In the genomic region with DNA sequence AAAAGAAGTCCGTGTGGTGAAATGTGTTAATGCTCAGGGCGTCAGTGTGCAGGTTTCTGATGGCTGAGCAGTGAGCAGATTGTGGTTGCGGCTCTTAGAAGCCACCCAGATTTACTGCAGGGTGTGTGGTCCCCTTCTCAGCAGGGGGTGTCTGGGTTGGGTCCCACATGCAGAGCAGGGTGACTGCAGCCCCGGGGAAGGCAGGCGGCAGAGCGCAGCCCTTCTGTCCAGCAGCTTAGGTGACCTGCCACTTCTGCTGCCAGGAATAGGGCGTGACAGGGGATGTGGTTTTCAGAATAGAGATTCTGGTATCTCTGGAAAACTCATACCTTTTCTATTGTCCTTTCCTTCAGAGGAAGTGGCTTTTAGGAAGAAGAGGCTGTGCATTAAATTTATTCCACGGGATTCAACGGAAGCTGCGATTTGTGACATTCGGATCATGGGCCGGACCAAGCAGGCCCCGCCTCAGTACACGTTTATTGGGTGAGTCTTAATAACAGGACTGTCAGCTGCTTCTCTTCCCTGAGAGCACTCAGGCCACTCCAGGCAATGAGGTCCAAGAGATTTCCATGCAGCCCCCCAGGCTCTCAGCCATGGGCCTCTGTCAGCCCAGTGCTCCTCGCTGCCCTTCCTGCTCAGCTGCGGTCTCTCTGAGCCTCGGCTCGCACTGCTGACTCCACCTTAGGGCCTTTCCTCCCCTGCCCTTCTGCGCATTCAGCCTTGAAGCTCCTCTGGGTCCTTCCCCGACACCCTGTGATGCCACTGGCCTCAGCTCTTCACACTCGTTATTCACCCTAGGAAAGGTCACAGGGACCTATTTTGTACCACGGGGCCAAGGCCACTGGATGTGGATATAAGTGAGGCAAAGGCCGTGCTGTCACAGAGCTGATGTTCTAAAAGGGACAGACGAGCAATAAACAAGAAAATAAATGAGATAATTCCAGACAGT, we compare ENCODE assay signal across 16 cellular contexts.
A peak's percentile ranks its signal among the peaks of the same experiment; 100 is the strongest.
DNase-seq lines count a peak whose midpoint lies in the region; ATAC-seq and TF ChIP-seq lines count a peak whose summit lies in the region.
"Had no signal": no experiment of that assay in that cellular context is flagged by ENCODE, and none has a peak within 500 bp of the region (broad histone marks: within the 10 kb centered on the region; RNA-seq: fewer than 3 reads in every experiment).

No MANE protein-coding gene starts in this region.

- POLR2A ChIA-PET in naive thymus-derived CD8-positive, alpha-beta T cell (lab: Charles Lee), result interaction anchor here (1.7 kb wide), 1 partner anchor 66 kb away, joined by 4 read pairs; the partner anchor contains the start of gene MVB12B
- POLR2A ChIA-PET in activated CD4-positive, alpha-beta T cell treated with anti-CD3 and anti-CD28 coated beads for 36 hours (lab: Charles Lee), result no interaction called here

- H3K27ac Mint-ChIP-seq in central memory CD8-positive, alpha-beta T cell (ENCODE audit: low read depth), result peak overlapping the region; percentile 83
- peak overlapping the region; percentile 12 to 96 (median 80) for H3K27ac Mint-ChIP-seq in naive thymus-derived CD8-positive, alpha-beta T cell
- H3K27ac Mint-ChIP-seq in T-helper 2 cell treated with Interferon-gamma antibody and Interleukin-4, amounts not matched to agents 5 μg/mL and 100 μg/mL, for 36 hours, result no peak overlapping the region
- H3K27ac Mint-ChIP-seq in activated CD4-positive, alpha-beta T cell treated with anti-CD3 and anti-CD28 coated beads for 36 hours, result no peak overlapping the region

- in situ Hi-C loops in KBM-7 (cut with MboI; ENCODE audit: low pct_unique_long_range_greater_than_20kb, low sequenced_read_pairs), result no loop called here

- peaks cover 48% of the 10 kb centered on the region for H3K36me3 Mint-ChIP-seq in central memory CD8-positive, alpha-beta T cell (ENCODE audit: insufficient read depth)
- H3K36me3 Mint-ChIP-seq in naive thymus-derived CD8-positive, alpha-beta T cell, result peaks cover 0 to 71% (median 11%) of the 10 kb centered on the region in 3 donors
- H3K36me3 Mint-ChIP-seq in T-helper 2 cell treated with Interferon-gamma antibody and Interleukin-4, amounts not matched to agents 5 μg/mL and 100 μg/mL, for 36 hours (ENCODE audit: low read depth), result no peaks in the 10 kb centered on the region
- H3K36me3 Mint-ChIP-seq in activated CD4-positive, alpha-beta T cell treated with anti-CD3 and anti-CD28 coated beads for 36 hours (ENCODE audit: low read depth), result peaks cover 4% of the 10 kb centered on the region

- no peak for TF ChIP-seq POLR2A in suprapubic skin (IDR thresholded peaks at IDR 0.05)

- no peak for TF ChIP-seq CTCF in suprapubic skin (IDR thresholded peaks at IDR 0.05)

- peaks cover 46% of the 10 kb centered on the region for H3K4me1 Mint-ChIP-seq in central memory CD8-positive, alpha-beta T cell
- H3K4me1 Mint-ChIP-seq in naive thymus-derived CD8-positive, alpha-beta T cell, result peaks cover 35 to 49% (median 43%) of the 10 kb centered on the region in 4 donors
- H3K4me1 Mint-ChIP-seq in T-helper 2 cell treated with Interferon-gamma antibody and Interleukin-4, amounts not matched to agents 5 μg/mL and 100 μg/mL, for 36 hours (ENCODE audit: low read depth), result peaks cover 38% of the 10 kb centered on the region
- peaks cover 24% of the 10 kb centered on the region for H3K4me1 Mint-ChIP-seq in activated CD4-positive, alpha-beta T cell treated with anti-CD3 and anti-CD28 coated beads for 36 hours

- WGBS in suprapubic skin, result 69% methylated on average over 24 of the region's 24 CpGs

- H3K27me3 Mint-ChIP-seq in central memory CD8-positive, alpha-beta T cell, result no peaks in the 10 kb centered on the region
- H3K27me3 Mint-ChIP-seq in naive thymus-derived CD8-positive, alpha-beta T cell, result no peaks in the 10 kb centered on the region
- peaks cover 35% of the 10 kb centered on the region for H3K27me3 Mint-ChIP-seq in T-helper 2 cell treated with Interferon-gamma antibody and Interleukin-4, amounts not matched to agents 5 μg/mL and 100 μg/mL, for 36 hours (ENCODE audit: low read depth)
- H3K27me3 Mint-ChIP-seq in activated CD4-positive, alpha-beta T cell treated with anti-CD3 and anti-CD28 coated beads for 36 hours, result no peaks in the 10 kb centered on the region

- peak overlapping the region; percentile 43; the same call in 1 of the 2 replicates for H3K27ac ChIP-seq in SJCRH30
- peak overlapping the region; percentile 69 for H3K27ac ChIP-seq in suprapubic skin
- H3K27ac ChIP-seq: C4-2B had no signal

- CTCF ChIA-PET in activated CD4-positive, alpha-beta T cell treated with anti-CD3 and anti-CD28 coated beads for 36 hours (lab: Charles Lee), result no interaction called here

- no peak for ATAC-seq in central memory CD8-positive, alpha-beta T cell (replicated peaks; ENCODE audit: extremely low read depth, poor library complexity, severe bottlenecking)
- peak; percentile 55 to 69 for ATAC-seq in naive thymus-derived CD8-positive, alpha-beta T cell
- ATAC-seq in activated CD4-positive, alpha-beta T cell treated with anti-CD3 and anti-CD28 coated beads for 36 hours, result no peak
- ATAC-seq: activated T-cell treated with anti-CD3 and anti-CD28 coated beads, Interleukin-2, amount 50 U/mL, for 4 hours had no signal

- intact Hi-C loops in activated CD4-positive, alpha-beta T cell treated with anti-CD3 and anti-CD28 coated beads for 36 hours (cut with DNase I, micrococcal nuclease), result loop anchor here in 1 of 2 experiments (10.0 kb wide), 1 partner anchor 757 kb away; no protein-coding TSS in a partner anchor

- H3K9me3 Mint-ChIP-seq in central memory CD8-positive, alpha-beta T cell, result no peaks in the 10 kb centered on the region
- no peaks in the 10 kb centered on the region for H3K9me3 Mint-ChIP-seq in naive thymus-derived CD8-positive, alpha-beta T cell
- no peaks in the 10 kb centered on the region for H3K9me3 Mint-ChIP-seq in T-helper 2 cell treated with Interferon-gamma antibody and Interleukin-4, amounts not matched to agents 5 μg/mL and 100 μg/mL, for 36 hours
- no peaks in the 10 kb centered on the region for H3K9me3 Mint-ChIP-seq in activated CD4-positive, alpha-beta T cell treated with anti-CD3 and anti-CD28 coated beads for 36 hours (ENCODE audit: low read depth)
- H3K9me3 Mint-ChIP-seq: activated T-cell treated with anti-CD3 and anti-CD28 coated beads, Interleukin-2, amount 50 U/mL, for 4 hours had no signal

- peaks cover 78% of the 10 kb centered on the region for H3K4me1 ChIP-seq in SJCRH30
- H3K4me1 ChIP-seq in suprapubic skin, result peaks cover 68% of the 10 kb centered on the region

- peak; percentile 81 to 87 for DNase-seq in SJCRH30
- DNase-seq in central memory CD8-positive, alpha-beta T cell (ENCODE audit: low spot score in 2 of 2), result no peak
- no peak for DNase-seq in naive thymus-derived CD8-positive, alpha-beta T cell
- DNase-seq in suprapubic skin (ENCODE audit: low spot score in 2 of 2), result no peak
- DNase-seq in T-helper 2 cell treated with Interferon-gamma antibody and Interleukin-4, amounts not matched to agents 5 μg/mL and 100 μg/mL, for 36 hours (ENCODE audit: low spot score), result no peak
- DNase-seq in activated CD4-positive, alpha-beta T cell treated with anti-CD3 and anti-CD28 coated beads for 36 hours, result no peak
- DNase-seq in KBM-7, result no peak
- DNase-seq in DMS153 (lab: John Stamatoyannopoulos, UW), result no peak
- DNase-seq: activated CD4-positive, alpha-beta T cell treated with anti-CD3 and anti-CD28 coated beads, Interleukin-2, amount 50 U/mL, for 1 hour; activated T-cell treated with anti-CD3 and anti-CD28 coated beads, Interleukin-2, amount 50 U/mL, for 4 hours; DMS79 treated with DMSO at 0.1 percent for 48 hours; midbrain; NCI-H146; NCI-H510A had no signal

- H3K27me3 ChIP-seq in SJCRH30 (no peaks in the 10 kb centered on the region), suprapubic skin (no peaks in the 10 kb centered on the region)
- H3K27me3 ChIP-seq: adrenal gland had no signal

- no peaks in the 10 kb centered on the region for H3K9me3 ChIP-seq in SJCRH30 (replicated peaks)
- H3K9me3 ChIP-seq in suprapubic skin, result no peaks in the 10 kb centered on the region
- H3K9me3 ChIP-seq: adrenal gland had no signal

- H3K36me3 ChIP-seq in SJCRH30 (peaks cover 28% of the 10 kb centered on the region), suprapubic skin (peaks cover 17% of the 10 kb centered on the region)

- no peak for TF ChIP-seq EP300 in suprapubic skin (IDR thresholded peaks at IDR 0.05)

- no peak overlapping the region for H3K4me3 Mint-ChIP-seq in central memory CD8-positive, alpha-beta T cell
- peak overlapping the region in 5 of 10 donors; percentile 5 to 63 (median 54) for H3K4me3 Mint-ChIP-seq in naive thymus-derived CD8-positive, alpha-beta T cell
- H3K4me3 Mint-ChIP-seq in T-helper 2 cell treated with Interferon-gamma antibody and Interleukin-4, amounts not matched to agents 5 μg/mL and 100 μg/mL, for 36 hours, result no peak overlapping the region
- no peak overlapping the region for H3K4me3 Mint-ChIP-seq in activated CD4-positive, alpha-beta T cell treated with anti-CD3 and anti-CD28 coated beads for 36 hours
- H3K4me3 Mint-ChIP-seq: activated T-cell treated with anti-CD3 and anti-CD28 coated beads, Interleukin-2, amount 50 U/mL, for 4 hours had no signal

- H3K4me3 ChIP-seq in SJCRH30, result 0 out of 2 replicates have a peak overlapping the region, but pooled peaks have one; percentile 1
- no peak overlapping the region for H3K4me3 ChIP-seq in suprapubic skin
- H3K4me3 ChIP-seq: adrenal gland had no signal

Comparison
In these comparisons a context has a peak if more than half of its experiments do, and no peak if none do; other contexts are left out.
1. DNase-seq: peak in SJCRH30 (2 of 2); none in central memory CD8-positive, alpha-beta T cell (0 of 2), naive thymus-derived CD8-positive, alpha-beta T cell (0 of 10), suprapubic skin (0 of 2), T-helper 2 cell treated with Interferon-gamma antibody and Interleukin-4, amounts not matched to agents 5 μg/mL and 100 μg/mL, for 36 hours (single experiment), activated CD4-positive, alpha-beta T cell treated with anti-CD3 and anti-CD28 coated beads for 36 hours (single experiment), KBM-7 (single experiment) and DMS153 (single experiment).
2. ATAC-seq: peak in naive thymus-derived CD8-positive, alpha-beta T cell (2 of 2); none in central memory CD8-positive, alpha-beta T cell (single experiment) and activated CD4-positive, alpha-beta T cell treated with anti-CD3 and anti-CD28 coated beads for 36 hours (single experiment).
3. H3K27ac Mint-ChIP-seq: peak in central memory CD8-positive, alpha-beta T cell (single experiment) and naive thymus-derived CD8-positive, alpha-beta T cell (10 of 10); none in T-helper 2 cell treated with Interferon-gamma antibody and Interleukin-4, amounts not matched to agents 5 μg/mL and 100 μg/mL, for 36 hours (single experiment) and activated CD4-positive, alpha-beta T cell treated with anti-CD3 and anti-CD28 coated beads for 36 hours (single experiment).